ENCODE assay signal across 19 cellular contexts in the genomic region with DNA sequence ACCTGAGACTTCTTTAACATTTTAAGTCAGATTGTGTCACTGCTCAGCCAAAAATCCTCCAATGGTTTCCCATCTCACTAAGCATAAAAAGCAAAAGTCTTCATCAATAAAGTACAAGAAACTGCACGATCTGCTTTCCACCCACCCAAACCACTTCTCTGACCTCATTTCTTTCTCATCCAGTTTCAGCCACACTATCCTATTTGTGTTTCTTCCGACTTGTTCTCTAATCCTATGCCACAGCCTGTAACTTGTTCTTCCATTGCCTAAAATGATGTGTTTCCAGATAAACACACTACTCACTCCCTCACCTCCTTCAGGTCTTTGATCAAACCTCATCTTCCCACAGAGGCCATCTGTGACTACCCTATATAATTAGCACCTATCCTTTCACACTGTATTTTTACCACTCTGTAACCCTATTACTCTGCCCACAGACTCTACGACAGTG. TPM values are rescaled to one million over a fixed set of nuclear protein-coding genes. Genes with fewer than 3 reads are reported as not detected.
DNase-seq lines count a peak whose midpoint lies in the region; ATAC-seq, FAIRE-seq and TF ChIP-seq lines count a peak whose summit lies in the region.
"Had no signal": no experiment of that assay in that cellular context is flagged by ENCODE, and none has a peak within 500 bp of the region (broad histone marks: within the 10 kb centered on the region; RNA-seq: fewer than 3 reads in every experiment).

No MANE protein-coding gene starts in this region.

- no peak overlapping the region for H3K4me3 ChIP-seq in astrocyte (ENCODE audit: insufficient read depth, low read depth, low read length)
- H3K4me3 ChIP-seq: BLaER1 treated with 17β-estradiol and CSF1 and Interleukin-3, amounts not matched to agents 10 nM and 100 nM had no signal

- peak overlapping the region; percentile 1 for H3K27ac Mint-ChIP-seq in activated CD8-positive, alpha-beta T cell treated with anti-CD3 and anti-CD28 coated beads for 36 hours
- no peak overlapping the region for H3K27ac Mint-ChIP-seq in activated CD8-positive, alpha-beta T cell treated with anti-CD3 and anti-CD28 coated beads, Interleukin-2, amount 10 ng/mL, durations not matched to agents 7 days and 5 days
- H3K27ac Mint-ChIP-seq in astrocyte (ENCODE audit: unreplicated experiment) = no peak overlapping the region
- peak overlapping the region; percentile 43 for H3K27ac Mint-ChIP-seq in stimulated activated naive CD8-positive, alpha-beta T cell treated with anti-CD3 and anti-CD28 coated beads, Interleukin-15, Interleukin-2, amounts not matched to agents 100 ng/mL and 50 ng/mL, for 24 hours
- H3K27ac Mint-ChIP-seq: CD8-positive, alpha-beta T cell had no signal

- ATAC-seq in activated CD8-positive, alpha-beta T cell treated with anti-CD3 and anti-CD28 coated beads for 36 hours = peak; percentile 72
- no peak for ATAC-seq in activated CD8-positive, alpha-beta T cell treated with anti-CD3 and anti-CD28 coated beads, Interleukin-2, amount 10 ng/mL, durations not matched to agents 7 days and 5 days
- ATAC-seq in GM21825 (IDR thresholded peaks at IDR 0.05; ENCODE audit: unreplicated experiment) = no peak
- ATAC-seq: CD8-positive, alpha-beta T cell had no signal

- intact Hi-C loops in activated CD8-positive, alpha-beta T cell treated with anti-CD3 and anti-CD28 coated beads for 36 hours (cut with micrococcal nuclease) = no loop called here

- peaks cover 20% of the 10 kb centered on the region for H3K9me3 Mint-ChIP-seq in activated CD8-positive, alpha-beta T cell treated with anti-CD3 and anti-CD28 coated beads for 36 hours
- peaks cover 11% of the 10 kb centered on the region for H3K9me3 Mint-ChIP-seq in activated CD8-positive, alpha-beta T cell treated with anti-CD3 and anti-CD28 coated beads, Interleukin-2, amount 10 ng/mL, durations not matched to agents 7 days and 5 days (ENCODE audit: insufficient read depth)
- H3K9me3 Mint-ChIP-seq in astrocyte (ENCODE audit: unreplicated experiment) = peaks cover 2% of the 10 kb centered on the region
- peaks cover 25% of the 10 kb centered on the region for H3K9me3 Mint-ChIP-seq in stimulated activated naive CD8-positive, alpha-beta T cell treated with anti-CD3 and anti-CD28 coated beads, Interleukin-15, Interleukin-2, amounts not matched to agents 100 ng/mL and 50 ng/mL, for 24 hours

- peak; percentile 27 for DNase-seq in activated CD8-positive, alpha-beta T cell treated with anti-CD3 and anti-CD28 coated beads for 36 hours
- no peak for DNase-seq in activated CD8-positive, alpha-beta T cell treated with anti-CD3 and anti-CD28 coated beads, Interleukin-2, amount 10 ng/mL, durations not matched to agents 7 days and 5 days
- DNase-seq in NCI-H69 (lab: John Stamatoyannopoulos, UW) (peak; percentile 82), astrocyte (ENCODE audit: low read depth) (peak; percentile 60), H54 (ENCODE audit: insufficient read length, low spot score) (no peak), COLO668 (lab: John Stamatoyannopoulos, UW; ENCODE audit: unreplicated experiment) (no peak)
- DNase-seq: CD8-positive, alpha-beta T cell; DMS79 treated with DMSO at 0.1 percent for 48 hours; H7; NCI-H1417 treated with DMSO at 0.1 percent for 48 hours; NCI-H2029; NCI-H446 treated with DMSO at 0.1 percent for 48 hours; NCI-H748 treated with DMSO at 0.1 percent for 48 hours; SHP77 treated with DMSO at 0.1 percent for 48 hours; SK-N-SH had no signal

- H3K27me3 Mint-ChIP-seq in activated CD8-positive, alpha-beta T cell treated with anti-CD3 and anti-CD28 coated beads for 36 hours = no peaks in the 10 kb centered on the region
- no peaks in the 10 kb centered on the region for H3K27me3 Mint-ChIP-seq in activated CD8-positive, alpha-beta T cell treated with anti-CD3 and anti-CD28 coated beads, Interleukin-2, amount 10 ng/mL, durations not matched to agents 7 days and 5 days (ENCODE audit: low read depth)
- H3K27me3 Mint-ChIP-seq in astrocyte (ENCODE audit: low read depth, unreplicated experiment) = no peaks in the 10 kb centered on the region
- H3K27me3 Mint-ChIP-seq in stimulated activated naive CD8-positive, alpha-beta T cell treated with anti-CD3 and anti-CD28 coated beads, Interleukin-15, Interleukin-2, amounts not matched to agents 100 ng/mL and 50 ng/mL, for 24 hours = no peaks in the 10 kb centered on the region

- peaks cover 11% of the 10 kb centered on the region for H3K4me1 Mint-ChIP-seq in activated CD8-positive, alpha-beta T cell treated with anti-CD3 and anti-CD28 coated beads for 36 hours (ENCODE audit: low read depth)
- H3K4me1 Mint-ChIP-seq in activated CD8-positive, alpha-beta T cell treated with anti-CD3 and anti-CD28 coated beads, Interleukin-2, amount 10 ng/mL, durations not matched to agents 7 days and 5 days (ENCODE audit: low read depth) = no peaks in the 10 kb centered on the region
- H3K4me1 Mint-ChIP-seq in astrocyte (ENCODE audit: low read depth, unreplicated experiment) = peaks cover 16% of the 10 kb centered on the region
- H3K4me1 Mint-ChIP-seq in stimulated activated naive CD8-positive, alpha-beta T cell treated with anti-CD3 and anti-CD28 coated beads, Interleukin-15, Interleukin-2, amounts not matched to agents 100 ng/mL and 50 ng/mL, for 24 hours (ENCODE audit: low read depth) = peaks cover 8% of the 10 kb centered on the region

- POLR2A ChIA-PET in activated CD8-positive, alpha-beta T cell treated with anti-CD3 and anti-CD28 coated beads for 36 hours (lab: Charles Lee) = no interaction called here
- POLR2A ChIA-PET in activated CD8-positive, alpha-beta T cell treated with anti-CD3 and anti-CD28 coated beads, Interleukin-2, amount 10 ng/mL, durations not matched to agents 7 days and 5 days (lab: Charles Lee) = no interaction called here

- TF ChIP-seq POLR2A in H54 (IDR thresholded peaks at IDR 0.05; ENCODE audit: low read depth, low read length) = no peak

- H3K36me3 Mint-ChIP-seq in activated CD8-positive, alpha-beta T cell treated with anti-CD3 and anti-CD28 coated beads for 36 hours (ENCODE audit: low read depth) = peaks cover 31% of the 10 kb centered on the region
- no peaks in the 10 kb centered on the region for H3K36me3 Mint-ChIP-seq in activated CD8-positive, alpha-beta T cell treated with anti-CD3 and anti-CD28 coated beads, Interleukin-2, amount 10 ng/mL, durations not matched to agents 7 days and 5 days (ENCODE audit: low read depth)
- H3K36me3 Mint-ChIP-seq in astrocyte (ENCODE audit: low read depth, unreplicated experiment) = peaks cover 2% of the 10 kb centered on the region
- H3K36me3 Mint-ChIP-seq in stimulated activated naive CD8-positive, alpha-beta T cell treated with anti-CD3 and anti-CD28 coated beads, Interleukin-15, Interleukin-2, amounts not matched to agents 100 ng/mL and 50 ng/mL, for 24 hours (ENCODE audit: low read depth) = peaks cover 23% of the 10 kb centered on the region

- no peak overlapping the region for H3K27ac ChIP-seq in astrocyte (ENCODE audit: low read depth, low read length)
- H3K27ac ChIP-seq: BLaER1 treated with 17β-estradiol and CSF1 and Interleukin-3, amounts not matched to agents 10 nM and 100 nM had no signal

- no peak for TF ChIP-seq CTCF in activated CD8-positive, alpha-beta T cell treated with anti-CD3 and anti-CD28 coated beads for 36 hours (IDR thresholded peaks at IDR 0.05)
- no peak for TF ChIP-seq CTCF in astrocyte (IDR thresholded peaks at IDR 0.05; ENCODE audit: insufficient read depth, low read depth, low read length)

- no peak overlapping the region for H3K9ac ChIP-seq in astrocyte (ENCODE audit: low read length)
- H3K9ac ChIP-seq: BLaER1 treated with 17β-estradiol and CSF1 and Interleukin-3, amounts not matched to agents 10 nM and 100 nM; SK-N-SH had no signal

- H3K27me3 ChIP-seq in astrocyte (ENCODE audit: insufficient read depth, low read length) = no peaks in the 10 kb centered on the region
- H3K27me3 ChIP-seq: BLaER1 treated with 17β-estradiol and CSF1 and Interleukin-3, amounts not matched to agents 10 nM and 100 nM had no signal

- FAIRE-seq in astrocyte (lab: Jason Lieb, UNC) = no peak
- FAIRE-seq in H54 (lab: Jason Lieb, UNC) = no peak
- FAIRE-seq: D721Med had no signal

- H2AFZ ChIP-seq in astrocyte (ENCODE audit: low read depth, low read length) = no peak overlapping the region

- no peak overlapping the region for H3K4me2 ChIP-seq in astrocyte (ENCODE audit: low read length)
- H3K4me2 ChIP-seq: BLaER1 treated with 17β-estradiol and CSF1 and Interleukin-3, amounts not matched to agents 10 nM and 100 nM; SK-N-SH had no signal

- H3K4me1 ChIP-seq in astrocyte (ENCODE audit: insufficient read depth, low read length) = no peaks in the 10 kb centered on the region
- H3K4me1 ChIP-seq: BLaER1 treated with 17β-estradiol and CSF1 and Interleukin-3, amounts not matched to agents 10 nM and 100 nM had no signal

- peaks cover 25% of the 10 kb centered on the region for H3K79me2 ChIP-seq in astrocyte (ENCODE audit: insufficient read depth, low read length)

- H3K9me3 ChIP-seq in astrocyte (ENCODE audit: insufficient read depth, low read depth, low read length) = no peaks in the 10 kb centered on the region

- CTCF ChIA-PET in activated CD8-positive, alpha-beta T cell treated with anti-CD3 and anti-CD28 coated beads for 36 hours (lab: Charles Lee) = no interaction called here
- CTCF ChIA-PET in activated CD8-positive, alpha-beta T cell treated with anti-CD3 and anti-CD28 coated beads, Interleukin-2, amount 10 ng/mL, durations not matched to agents 7 days and 5 days (lab: Charles Lee) = no interaction called here

- no peaks in the 10 kb centered on the region for H4K20me1 ChIP-seq in astrocyte (ENCODE audit: insufficient read depth, low read length)
- H4K20me1 ChIP-seq: BLaER1 treated with 17β-estradiol and CSF1 and Interleukin-3, amounts not matched to agents 10 nM and 100 nM had no signal

- no peak overlapping the region for H3K4me3 Mint-ChIP-seq in activated CD8-positive, alpha-beta T cell treated with anti-CD3 and anti-CD28 coated beads for 36 hours
- H3K4me3 Mint-ChIP-seq in activated CD8-positive, alpha-beta T cell treated with anti-CD3 and anti-CD28 coated beads, Interleukin-2, amount 10 ng/mL, durations not matched to agents 7 days and 5 days = no peak overlapping the region
- no peak overlapping the region for H3K4me3 Mint-ChIP-seq in astrocyte (ENCODE audit: unreplicated experiment)
- H3K4me3 Mint-ChIP-seq in stimulated activated naive CD8-positive, alpha-beta T cell treated with anti-CD3 and anti-CD28 coated beads, Interleukin-15, Interleukin-2, amounts not matched to agents 100 ng/mL and 50 ng/mL, for 24 hours = no peak overlapping the region
- H3K4me3 Mint-ChIP-seq: CD8-positive, alpha-beta T cell had no signal

- H3K36me3 ChIP-seq in astrocyte (ENCODE audit: insufficient read depth, low read length) = no peaks in the 10 kb centered on the region

RNA-seq across cellular contexts. Expression of a gene that starts 28.4 kb away (rescaled TPM):
- total RNA-seq in activated CD8-positive, alpha-beta T cell treated with anti-CD3 and anti-CD28 coated beads for 36 hours = 1 to 10 TPM; 6.6 to 6.7 TPM
- 1 to 10 TPM; 2.0 to 2.5 TPM for total RNA-seq in activated CD8-positive, alpha-beta T cell treated with anti-CD3 and anti-CD28 coated beads, Interleukin-2, amount 10 ng/mL, durations not matched to agents 7 days and 5 days
- total RNA-seq in astrocyte = 20.6 and 21.6 TPM in 2 replicates

Comparison
In these comparisons a context has a peak if more than half of its experiments do, and no peak if none do; other contexts are left out.
1. DNase-seq: peak in activated CD8-positive, alpha-beta T cell treated with anti-CD3 and anti-CD28 coated beads for 36 hours (single experiment), NCI-H69 (single experiment) and astrocyte (single experiment); none in activated CD8-positive, alpha-beta T cell treated with anti-CD3 and anti-CD28 coated beads, Interleukin-2, amount 10 ng/mL, durations not matched to agents 7 days and 5 days (single experiment), H54 (single experiment) and COLO668 (single experiment).
2. H3K27ac Mint-ChIP-seq: peak in activated CD8-positive, alpha-beta T cell treated with anti-CD3 and anti-CD28 coated beads for 36 hours (single experiment) and stimulated activated naive CD8-positive, alpha-beta T cell treated with anti-CD3 and anti-CD28 coated beads, Interleukin-15, Interleukin-2, amounts not matched to agents 100 ng/mL and 50 ng/mL, for 24 hours (single experiment); none in activated CD8-positive, alpha-beta T cell treated with anti-CD3 and anti-CD28 coated beads, Interleukin-2, amount 10 ng/mL, durations not matched to agents 7 days and 5 days (single experiment) and astrocyte (single experiment).